Comparison of ENCODE assay signal across 26 cellular contexts in the genomic region with DNA sequence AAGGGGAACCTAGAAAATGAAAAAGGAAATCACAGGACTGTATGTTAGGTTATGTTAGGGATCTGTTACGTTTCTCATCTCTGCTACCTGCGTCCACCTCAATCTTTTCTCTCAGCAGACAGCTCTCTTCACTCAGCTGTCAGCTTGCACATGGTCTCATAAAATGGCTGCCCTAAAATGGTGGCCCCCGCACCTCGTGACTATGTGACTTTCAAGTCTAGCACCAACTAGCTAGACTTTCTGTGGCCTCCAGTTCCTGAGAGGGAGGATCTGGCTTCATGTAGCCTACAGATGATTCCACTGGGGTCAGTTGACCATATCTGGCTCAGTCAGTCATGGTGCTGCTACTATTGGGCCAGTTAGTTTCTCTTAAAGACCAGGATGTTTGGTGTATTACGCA.
DNase-seq lines count a peak whose midpoint lies in the region; ATAC-seq, FAIRE-seq and TF ChIP-seq lines count a peak whose summit lies in the region.
"Had no signal": no experiment of that assay in that cellular context is flagged by ENCODE, and none has a peak within 500 bp of the region (broad histone marks: within the 10 kb centered on the region; RNA-seq: fewer than 3 reads in every experiment).

No MANE protein-coding gene starts in this region.

- no peak overlapping the region for H3K18ac ChIP-seq in H1 (ENCODE audit: extremely low read depth, low read length)

- H3K36me3 ChIP-seq in GM23338 (ENCODE audit: insufficient read depth) = no peaks in the 10 kb centered on the region
- H3K36me3 ChIP-seq in OCI-LY3 (replicated peaks; ENCODE audit: low read depth, low read length) = no peaks in the 10 kb centered on the region
- H3K36me3 ChIP-seq in H1 (ENCODE audit: control insufficient read depth in 2 of 4, insufficient read depth in 4 of 4, low read length in 3 of 4) = no peaks in the 10 kb centered on the region
- H3K36me3 ChIP-seq in Peyer's patch = no peaks in the 10 kb centered on the region
- H3K36me3 ChIP-seq: gastrocnemius medialis, HAP-1, lower lobe of right lung, thoracic aorta, uterus had no signal

- H3K9ac ChIP-seq in OCI-LY3 (ENCODE audit: low read length) = no peak overlapping the region
- H3K9ac ChIP-seq in H1 (replicated peaks in 1 of 4; ENCODE audit: extremely low read depth in 1 of 4, low read depth in 3 of 4, low read length in 3 of 4) = no peak overlapping the region
- H3K9ac ChIP-seq: parathyroid adenoma had no signal

- H3K9me3 ChIP-seq in OCI-LY3 (ENCODE audit: insufficient read depth, low read length) (no peaks in the 10 kb centered on the region), H1 (ENCODE audit: insufficient read depth in 2 of 2, low read depth in 1 of 2, low read length in 1 of 2) (no peaks in the 10 kb centered on the region), Peyer's patch (no peaks in the 10 kb centered on the region)
- H3K9me3 ChIP-seq: gastrocnemius medialis, HAP-1, lower lobe of right lung, thoracic aorta, uterus had no signal

- no peaks in the 10 kb centered on the region for H3K79me2 ChIP-seq in GM23338 (replicated peaks; ENCODE audit: insufficient read depth)
- no peaks in the 10 kb centered on the region for H3K79me2 ChIP-seq in OCI-LY3 (ENCODE audit: low read length)
- no peaks in the 10 kb centered on the region for H3K79me2 ChIP-seq in H1 (ENCODE audit: control insufficient read depth in 1 of 2, insufficient read depth in 2 of 2, low read length in 2 of 2)
- H3K79me2 ChIP-seq: parathyroid adenoma had no signal

- no peaks in the 10 kb centered on the region for H3K27me3 ChIP-seq in GM23338 (ENCODE audit: insufficient read depth)
- no peaks in the 10 kb centered on the region for H3K27me3 ChIP-seq in OCI-LY3 (ENCODE audit: low read depth, low read length)
- H3K27me3 ChIP-seq in H1 (replicated peaks in 1 of 4; ENCODE audit: control insufficient read depth in 3 of 4, extremely low read depth in 1 of 4, insufficient read depth in 3 of 4, low read length in 3 of 4) = no peaks in the 10 kb centered on the region
- no peaks in the 10 kb centered on the region for H3K27me3 ChIP-seq in Peyer's patch
- H3K27me3 ChIP-seq: gastrocnemius medialis, uterus had no signal

- no peak overlapping the region for H2BK20ac ChIP-seq in H1 (ENCODE audit: low read length)

- no peak overlapping the region for H3K56ac ChIP-seq in H1 (replicated peaks; ENCODE audit: insufficient read length, low read depth, low read length)

- no peak overlapping the region for H4K5ac ChIP-seq in H1 (ENCODE audit: insufficient read length, low read depth, low read length)

- H3K23me2 ChIP-seq in H1 (ENCODE audit: low read depth, low read length) = no peaks in the 10 kb centered on the region

- no peaks in the 10 kb centered on the region for H3K9me2 ChIP-seq in GM23338 (ENCODE audit: insufficient read depth)

- no peaks in the 10 kb centered on the region for H3K36me3 Mint-ChIP-seq in GM23338 (ENCODE audit: low read depth)
- peaks cover 17 to 25% of the 10 kb centered on the region in 2 donors for H3K36me3 Mint-ChIP-seq in stimulated activated naive B cell treated with anti-CD40 and anti-IgM and Interleukin-4, amounts not matched to agents 10 μg/mL and 1 μg/mL and 100 μg/mL, for 72 hours
- no peaks in the 10 kb centered on the region for H3K36me3 Mint-ChIP-seq in activated naive CD4-positive, alpha-beta T cell treated with anti-CD3 and anti-CD28 coated beads, Interleukin-2, amount 50 U/mL, for 72 hours
- H3K36me3 Mint-ChIP-seq: activated naive CD4-positive, alpha-beta T cell treated with anti-CD3 and anti-CD28 coated beads, Interleukin-2, amount 50 U/mL, for 24 hours had no signal

- WGBS in H1 (ENCODE audit: extremely low coverage in 1 of 2, insufficient coverage in 1 of 2, insufficient read length in 1 of 2, insufficient replicate concordance in 2 of 2, low coverage in 1 of 2, low lambda C conversion rate in 2 of 2, missing lambda C conversion rate in 1 of 2), 2 experiments = 93% methylated on average over 5 of the region's 5 CpGs; no CpG with 5 or more reads in 1 of the 2 experiments

- H4K8ac ChIP-seq in H1 (ENCODE audit: extremely low read depth, insufficient read depth, low read length) = no peak overlapping the region

- H2AFZ ChIP-seq in GM23338 (peak overlapping the region; percentile 56; the same call in 1 of the 2 replicates), OCI-LY3 (ENCODE audit: low read depth, low read length) (peak overlapping the region; percentile 95), H1 (ENCODE audit: low read length) (no peak overlapping the region)
- H2AFZ ChIP-seq: parathyroid adenoma had no signal

- no peaks in the 10 kb centered on the region for H3K79me1 ChIP-seq in H1 (ENCODE audit: low read depth, low read length)

- H2BK120ac ChIP-seq in H1 (replicated peaks; ENCODE audit: low read depth, low read length) = no peak overlapping the region

- no peak for DNase-seq in GM23338 (ENCODE audit: low spot score)
- no peak for DNase-seq in H1 (ENCODE audit: low read depth in 1 of 2, low spot score in 2 of 2)
- DNase-seq in stimulated activated naive B cell treated with anti-CD40 and anti-IgM and Interleukin-4, amounts not matched to agents 10 μg/mL and 1 μg/mL and 100 μg/mL, for 72 hours = no peak
- no peak for DNase-seq in NCI-H1105 treated with DMSO at 0.1 percent for 48 hours (lab: John Stamatoyannopoulos, UW)
- no peak for DNase-seq in activated naive CD4-positive, alpha-beta T cell treated with anti-CD3 and anti-CD28 coated beads, Interleukin-2, amount 50 U/mL, for 72 hours (ENCODE audit: low spot score in 2 of 2)
- DNase-seq in Peyer's patch = no peak
- DNase-seq: activated CD8-positive, alpha-beta T cell treated with anti-CD3 and anti-CD28 coated beads, Interleukin-2, amount 10 ng/mL, durations not matched to agents 7 days and 5 days; COR-L47; DMS53; gastrocnemius medialis; lower lobe of right lung; NCI-H1048; NCI-H1694 treated with DMSO at 0.1 percent for 48 hours; nephron progenitor cell; retina; Right ventricle myocardium superior; stimulated activated CD4-positive, alpha-beta T cell treated with anti-CD3 and anti-CD28 coated beads, Interleukin-1b, Interleukin-23, amount 100 ng/mL, for 48 hours; stimulated activated naive CD8-positive, alpha-beta T cell treated with anti-CD3 and anti-CD28 coated beads, Interleukin-15, amount 100 ng/mL, for 72 hours; uterus had no signal

- CTCF ChIA-PET in H1 (lab: Charles Lee; ENCODE audit: partially characterized antibody) = interaction anchor here (0.9 to 4.1 kb wide), 2 partner anchors 9 to 11 kb away, joined by 3 to 26 read pairs; no protein-coding TSS in a partner anchor

- POLR2A ChIA-PET in H1 (lab: Charles Lee; ENCODE audit: partially characterized antibody) = interaction anchor here (1.5 kb wide), 1 partner anchor 18 kb away, joined by 4 read pairs; no protein-coding TSS in a partner anchor

- H3K4ac ChIP-seq in H1 (replicated peaks; ENCODE audit: insufficient read length, low read depth, low read length) = no peak overlapping the region

- H2BK12ac ChIP-seq in H1 (ENCODE audit: low read depth, low read length) = no peak overlapping the region

- H3K27ac ChIP-seq in GM23338 (ENCODE audit: low read depth) (no peak overlapping the region), OCI-LY3 (ENCODE audit: low read length) (peak overlapping the region; percentile 9), H1 (ENCODE audit: low read depth, low read length) (no peak overlapping the region), Peyer's patch (peak overlapping the region in 1 of 4 donors; percentile 39)
- H3K27ac ChIP-seq: gastrocnemius medialis, lower lobe of right lung, parathyroid adenoma, thoracic aorta had no signal

- H3K9me3 Mint-ChIP-seq in GM23338 = no peaks in the 10 kb centered on the region
- peaks cover 0 to 2% of the 10 kb centered on the region in 2 donors for H3K9me3 Mint-ChIP-seq in stimulated activated naive B cell treated with anti-CD40 and anti-IgM and Interleukin-4, amounts not matched to agents 10 μg/mL and 1 μg/mL and 100 μg/mL, for 72 hours
- H3K9me3 Mint-ChIP-seq in activated naive CD4-positive, alpha-beta T cell treated with anti-CD3 and anti-CD28 coated beads, Interleukin-2, amount 50 U/mL, for 72 hours = no peaks in the 10 kb centered on the region
- H3K9me3 Mint-ChIP-seq: activated naive CD4-positive, alpha-beta T cell treated with anti-CD3 and anti-CD28 coated beads, Interleukin-2, amount 50 U/mL, for 24 hours; nephron progenitor cell; stimulated activated naive CD8-positive, alpha-beta T cell treated with anti-CD3 and anti-CD28 coated beads, Interleukin-15, amount 100 ng/mL, for 72 hours; T-helper 2 cell treated with Interferon-gamma antibody and Interleukin-4, amounts not matched to agents 5 μg/mL and 100 μg/mL, for 36 hours had no signal

- H3K4me3 ChIP-seq in GM23338 = no peak overlapping the region
- H3K4me3 ChIP-seq in OCI-LY3 (ENCODE audit: low read length) = no peak overlapping the region
- H3K4me3 ChIP-seq in H1 (ENCODE audit: extremely low read depth in 1 of 4, insufficient read depth in 2 of 4, low read depth in 3 of 4, low read length in 4 of 4) = no peak overlapping the region
- no peak overlapping the region for H3K4me3 ChIP-seq in Peyer's patch
- H3K4me3 ChIP-seq: gastrocnemius medialis, HAP-1, lower lobe of right lung, smooth muscle cell, thoracic aorta, uterus had no signal

- H2BK5ac ChIP-seq in H1 (ENCODE audit: low read depth, low read length) = no peak overlapping the region

- no peak overlapping the region for H3K4me2 ChIP-seq in GM23338
- peak overlapping the region; percentile 54 for H3K4me2 ChIP-seq in OCI-LY3 (ENCODE audit: low read length)
- no peak overlapping the region for H3K4me2 ChIP-seq in H1 (ENCODE audit: insufficient read depth in 1 of 2, low read depth in 2 of 2, low read length in 2 of 2)
- H3K4me2 ChIP-seq: smooth muscle cell had no signal

- no peaks in the 10 kb centered on the region for H4K20me1 ChIP-seq in GM23338 (replicated peaks; ENCODE audit: insufficient read depth)
- no peaks in the 10 kb centered on the region for H4K20me1 ChIP-seq in OCI-LY3 (ENCODE audit: insufficient read depth, low read length)
- H4K20me1 ChIP-seq in H1 (replicated peaks in 1 of 2; ENCODE audit: control insufficient read depth in 1 of 2, insufficient read depth in 2 of 2, low read length in 2 of 2) = no peaks in the 10 kb centered on the region

- 0 out of 2 replicates have a peak, but pooled peaks cover 2% of the 10 kb centered on the region for H3F3A ChIP-seq in GM23338 (replicated peaks; ENCODE audit: low read depth)

- H3K23ac ChIP-seq in H1 (ENCODE audit: insufficient read length) = no peak overlapping the region

- no peak for ATAC-seq in GM23338
- ATAC-seq in stimulated activated naive B cell treated with anti-CD40 and anti-IgM and Interleukin-4, amounts not matched to agents 10 μg/mL and 1 μg/mL and 100 μg/mL, for 72 hours (replicated peaks) = no peak
- ATAC-seq in activated naive CD4-positive, alpha-beta T cell treated with anti-CD3 and anti-CD28 coated beads, Interleukin-2, amount 50 U/mL, for 72 hours = no peak
- ATAC-seq: activated CD8-positive, alpha-beta T cell treated with anti-CD3 and anti-CD28 coated beads, Interleukin-2, amount 10 ng/mL, durations not matched to agents 7 days and 5 days; gastrocnemius medialis; lower lobe of right lung; stimulated activated naive CD8-positive, alpha-beta T cell treated with anti-CD3 and anti-CD28 coated beads, Interleukin-15, amount 100 ng/mL, for 72 hours had no signal

- 0 out of 2 replicates have a peak overlapping the region, but pooled peaks have one; percentile 53 for H2BK15ac ChIP-seq in H1 (ENCODE audit: low read length)

- no peak for FAIRE-seq in H1 (lab: Jason Lieb, UNC)

- no peak overlapping the region for H4K91ac ChIP-seq in H1 (replicated peaks; ENCODE audit: insufficient read length, low read length)

- no peaks in the 10 kb centered on the region; the same call in 1 of the 2 replicates for H3K4me1 ChIP-seq in GM23338 (ENCODE audit: insufficient read depth)
- H3K4me1 ChIP-seq in OCI-LY3 (ENCODE audit: low read length) = peaks cover 38% of the 10 kb centered on the region
- H3K4me1 ChIP-seq in H1 (replicated peaks in 1 of 4; ENCODE audit: control insufficient read depth in 3 of 4, insufficient read depth in 4 of 4, low read length in 3 of 4) = 0 out of 7 replicates have a peak, but pooled peaks cover 0 to 3% (median 0%) of the 10 kb centered on the region in 4 experiments
- peaks cover 0 to 9% (median 0%) of the 10 kb centered on the region in 4 donors for H3K4me1 ChIP-seq in Peyer's patch
- H3K4me1 ChIP-seq: parathyroid adenoma, uterus had no signal

- H3K4me3 Mint-ChIP-seq in GM23338 = no peak overlapping the region
- no peak overlapping the region for H3K4me3 Mint-ChIP-seq in stimulated activated naive B cell treated with anti-CD40 and anti-IgM and Interleukin-4, amounts not matched to agents 10 μg/mL and 1 μg/mL and 100 μg/mL, for 72 hours
- H3K4me3 Mint-ChIP-seq: activated CD8-positive, alpha-beta T cell treated with anti-CD3 and anti-CD28 coated beads, Interleukin-2, amount 10 ng/mL, durations not matched to agents 7 days and 5 days; activated naive CD4-positive, alpha-beta T cell treated with anti-CD3 and anti-CD28 coated beads, Interleukin-2, amount 50 U/mL, for 24 hours; nephron progenitor cell; stimulated activated naive CD8-positive, alpha-beta T cell treated with anti-CD3 and anti-CD28 coated beads, Interleukin-15, amount 100 ng/mL, for 72 hours; T-helper 2 cell treated with Interferon-gamma antibody and Interleukin-4, amounts not matched to agents 5 μg/mL and 100 μg/mL, for 36 hours had no signal

- TF ChIP-seq RAD21 in H1 (IDR thresholded peaks at IDR 0.05 in 1 of 2, conservative IDR thresholded peaks at IDR 0.05 in 1 of 2; ENCODE audit: low read depth in 2 of 2, low read length in 2 of 2) = no peak

- no peak overlapping the region for H3K14ac ChIP-seq in H1 (ENCODE audit: insufficient read length)

- H2AK5ac ChIP-seq in H1 (ENCODE audit: low read depth, low read length) = no peak overlapping the region

- TF ChIP-seq CTCF in GM23338 (conservative IDR thresholded peaks at IDR 0.05; ENCODE audit: low read depth in 2 of 2) = no peak
- no peak for TF ChIP-seq CTCF in OCI-LY3 (IDR thresholded peaks at IDR 0.05; ENCODE audit: low read depth, low read length)
- no peak for TF ChIP-seq CTCF in H1 (IDR thresholded peaks at IDR 0.05; ENCODE audit: control extremely low read depth in 1 of 3, insufficient read depth in 1 of 3, low read depth in 1 of 3, low read length in 3 of 3)
- no peak for TF ChIP-seq CTCF in Peyer's patch (IDR thresholded peaks at IDR 0.05)

- TF ChIP-seq EP300 in H1 (IDR thresholded peaks at IDR 0.05; ENCODE audit: borderline replicate concordance in 1 of 2, low read depth in 2 of 2, low read length in 2 of 2) = no peak

- TF ChIP-seq POLR2A in H1 (IDR thresholded peaks at IDR 0.05; ENCODE audit: control extremely low read depth in 1 of 2, low read depth in 2 of 2, low read length in 2 of 2) (no peak), Peyer's patch (IDR thresholded peaks at IDR 0.05) (no peak)

- peaks cover 2% of the 10 kb centered on the region for H3K27me3 Mint-ChIP-seq in GM23338 (ENCODE audit: insufficient read depth, low read depth, poor library complexity)
- H3K27me3 Mint-ChIP-seq in stimulated activated naive B cell treated with anti-CD40 and anti-IgM and Interleukin-4, amounts not matched to agents 10 μg/mL and 1 μg/mL and 100 μg/mL, for 72 hours = no peaks in the 10 kb centered on the region
- H3K27me3 Mint-ChIP-seq: activated naive CD4-positive, alpha-beta T cell treated with anti-CD3 and anti-CD28 coated beads, Interleukin-2, amount 50 U/mL, for 24 hours; stimulated activated naive CD8-positive, alpha-beta T cell treated with anti-CD3 and anti-CD28 coated beads, Interleukin-15, amount 100 ng/mL, for 72 hours had no signal

- H3K27ac Mint-ChIP-seq in GM23338 = no peak overlapping the region
- peak overlapping the region; percentile 77 for H3K27ac Mint-ChIP-seq in stimulated activated naive B cell treated with anti-CD40 and anti-IgM and Interleukin-4, amounts not matched to agents 10 μg/mL and 1 μg/mL and 100 μg/mL, for 72 hours
- H3K27ac Mint-ChIP-seq in activated naive CD4-positive, alpha-beta T cell treated with anti-CD3 and anti-CD28 coated beads, Interleukin-2, amount 50 U/mL, for 72 hours = no peak overlapping the region
- H3K27ac Mint-ChIP-seq: activated CD8-positive, alpha-beta T cell treated with anti-CD3 and anti-CD28 coated beads, Interleukin-2, amount 10 ng/mL, durations not matched to agents 7 days and 5 days; activated naive CD4-positive, alpha-beta T cell treated with anti-CD3 and anti-CD28 coated beads, Interleukin-2, amount 50 U/mL, for 24 hours; nephron progenitor cell; stimulated activated naive CD8-positive, alpha-beta T cell treated with anti-CD3 and anti-CD28 coated beads, Interleukin-15, amount 100 ng/mL, for 72 hours; T-helper 2 cell treated with Interferon-gamma antibody and Interleukin-4, amounts not matched to agents 5 μg/mL and 100 μg/mL, for 36 hours had no signal

- peaks cover 8% of the 10 kb centered on the region for H3K4me1 Mint-ChIP-seq in GM23338
- H3K4me1 Mint-ChIP-seq in stimulated activated naive B cell treated with anti-CD40 and anti-IgM and Interleukin-4, amounts not matched to agents 10 μg/mL and 1 μg/mL and 100 μg/mL, for 72 hours = peaks cover 33 to 60% of the 10 kb centered on the region in 2 donors
